ENCODE assay signal across 9 cellular contexts in genomic region chr17:6910987-6911603, GRCh38.
DNase-seq lines count a peak whose midpoint lies in the region; ATAC-seq, FAIRE-seq and TF ChIP-seq lines count a peak whose summit lies in the region.
"Had no signal": no experiment of that assay in that cellular context is flagged by ENCODE, and none has a peak within 500 bp of the region (broad histone marks: within the 10 kb centered on the region; RNA-seq: fewer than 3 reads in every experiment).

No MANE protein-coding gene starts in this region.

- H3K36me3 Mint-ChIP-seq in endothelial cell (ENCODE audit: low read depth, unreplicated experiment): peaks cover 18% of the 10 kb centered on the region
- H3K36me3 Mint-ChIP-seq in activated T-helper 2 cell treated with anti-CD3 and anti-CD28 coated beads, Interferon-gamma antibody, Interleukin-2, Interleukin-4, amounts not matched to agents 10 μg/mL and 5 μg/mL and 100 μg/mL, durations not matched to agents 14 hours and 24 hours and 36 hours (ENCODE audit: low read depth): no peaks in the 10 kb centered on the region
- H3K36me3 Mint-ChIP-seq: activated naive CD8-positive, alpha-beta T cell treated with anti-CD3 and anti-CD28 coated beads, Interleukin-2, amount 10 ng/mL, durations not matched to agents 7 days and 5 days had no signal

- in situ Hi-C loops in GM13977 (cut with MboI; ENCODE audit: low pct_unique_long_range_greater_than_20kb, low sequenced_read_pairs, unreplicated experiment): loop anchor here (5.0 to 25.0 kb wide), 2 partner anchors 96 to 226 kb away; no protein-coding TSS in a partner anchor

- no peak overlapping the region for H3K27ac Mint-ChIP-seq in endothelial cell (ENCODE audit: unreplicated experiment)
- no peak overlapping the region for H3K27ac Mint-ChIP-seq in activated T-helper 2 cell treated with anti-CD3 and anti-CD28 coated beads, Interferon-gamma antibody, Interleukin-2, Interleukin-4, amounts not matched to agents 10 μg/mL and 5 μg/mL and 100 μg/mL, durations not matched to agents 14 hours and 24 hours and 36 hours
- H3K27ac Mint-ChIP-seq: activated naive CD8-positive, alpha-beta T cell treated with anti-CD3 and anti-CD28 coated beads, Interleukin-2, amount 10 ng/mL, durations not matched to agents 7 days and 5 days had no signal

- intact Hi-C loops in activated T-helper 2 cell treated with anti-CD3 and anti-CD28 coated beads, Interferon-gamma antibody, Interleukin-2, Interleukin-4, amounts not matched to agents 10 μg/mL and 5 μg/mL and 100 μg/mL, durations not matched to agents 14 hours and 24 hours and 36 hours (cut with micrococcal nuclease): loop anchor here (5.0 kb wide), 1 partner anchor 226 kb away; no protein-coding TSS in a partner anchor

- peaks cover 22% of the 10 kb centered on the region for H3K4me1 Mint-ChIP-seq in endothelial cell (ENCODE audit: unreplicated experiment)
- H3K4me1 Mint-ChIP-seq in activated T-helper 2 cell treated with anti-CD3 and anti-CD28 coated beads, Interferon-gamma antibody, Interleukin-2, Interleukin-4, amounts not matched to agents 10 μg/mL and 5 μg/mL and 100 μg/mL, durations not matched to agents 14 hours and 24 hours and 36 hours (ENCODE audit: low read depth): peaks cover 30% of the 10 kb centered on the region

- H3K4me3 ChIP-seq in OCI-LY3 (ENCODE audit: low read length): no peak overlapping the region

- no peaks in the 10 kb centered on the region for H3K36me3 ChIP-seq in OCI-LY3 (replicated peaks; ENCODE audit: low read depth, low read length)

- TF ChIP-seq CTCF in GM13977 (IDR thresholded peaks at IDR 0.05; ENCODE audit: extremely low read depth, insufficient read depth, missing control alignments) (peak; percentile 60), OCI-LY3 (IDR thresholded peaks at IDR 0.05; ENCODE audit: low read depth, low read length) (peak; percentile 71), endothelial cell (IDR thresholded peaks at IDR 0.05; ENCODE audit: unreplicated experiment) (peak; percentile 78)

- H3K9me3 Mint-ChIP-seq in endothelial cell (ENCODE audit: unreplicated experiment): no peaks in the 10 kb centered on the region
- H3K9me3 Mint-ChIP-seq in activated T-helper 2 cell treated with anti-CD3 and anti-CD28 coated beads, Interferon-gamma antibody, Interleukin-2, Interleukin-4, amounts not matched to agents 10 μg/mL and 5 μg/mL and 100 μg/mL, durations not matched to agents 14 hours and 24 hours and 36 hours: no peaks in the 10 kb centered on the region
- H3K9me3 Mint-ChIP-seq: activated naive CD8-positive, alpha-beta T cell treated with anti-CD3 and anti-CD28 coated beads, Interleukin-2, amount 10 ng/mL, durations not matched to agents 7 days and 5 days had no signal

- no peak overlapping the region for H3K4me2 ChIP-seq in OCI-LY3 (ENCODE audit: low read length)

- no peaks in the 10 kb centered on the region for H3K79me2 ChIP-seq in OCI-LY3 (ENCODE audit: low read length)

- H3K4me1 ChIP-seq in OCI-LY3 (ENCODE audit: low read length): peaks cover 30% of the 10 kb centered on the region

- H3K4me3 Mint-ChIP-seq in endothelial cell (ENCODE audit: unreplicated experiment): no peak overlapping the region
- H3K4me3 Mint-ChIP-seq in activated T-helper 2 cell treated with anti-CD3 and anti-CD28 coated beads, Interferon-gamma antibody, Interleukin-2, Interleukin-4, amounts not matched to agents 10 μg/mL and 5 μg/mL and 100 μg/mL, durations not matched to agents 14 hours and 24 hours and 36 hours (ENCODE audit: low read depth): no peak overlapping the region
- H3K4me3 Mint-ChIP-seq: activated naive CD8-positive, alpha-beta T cell treated with anti-CD3 and anti-CD28 coated beads, Interleukin-2, amount 10 ng/mL, durations not matched to agents 7 days and 5 days had no signal

- no peak overlapping the region for H3K9ac ChIP-seq in OCI-LY3 (ENCODE audit: low read length)

- H4K20me1 ChIP-seq in OCI-LY3 (ENCODE audit: insufficient read depth, low read length): no peaks in the 10 kb centered on the region

- ATAC-seq in HG02610 (IDR thresholded peaks at IDR 0.05; ENCODE audit: unreplicated experiment) (no peak), HG02981 (IDR thresholded peaks at IDR 0.05; ENCODE audit: unreplicated experiment) (no peak)

- H3K9me3 ChIP-seq in OCI-LY3 (ENCODE audit: insufficient read depth, low read length): no peaks in the 10 kb centered on the region

- DNase-seq in GM13977 (ENCODE audit: low spot score): peak; percentile 48
- DNase-seq in endothelial cell (ENCODE audit: low spot score): no peak
- peak; percentile 52 for DNase-seq in pons (ENCODE audit: low spot score)
- no peak for DNase-seq in activated T-helper 2 cell treated with anti-CD3 and anti-CD28 coated beads, Interferon-gamma antibody, Interleukin-2, Interleukin-4, amounts not matched to agents 10 μg/mL and 5 μg/mL and 100 μg/mL, durations not matched to agents 14 hours and 24 hours and 36 hours (ENCODE audit: low spot score)
- DNase-seq: activated naive CD8-positive, alpha-beta T cell treated with anti-CD3 and anti-CD28 coated beads, Interleukin-2, amount 10 ng/mL, durations not matched to agents 7 days and 5 days had no signal

- no peak overlapping the region for H3K27ac ChIP-seq in OCI-LY3 (ENCODE audit: low read length)

- no peak overlapping the region for H2AFZ ChIP-seq in OCI-LY3 (ENCODE audit: low read depth, low read length)

- peak; percentile 92 for FAIRE-seq in A204.1 (lab: Jason Lieb, UNC)

- H3K27me3 Mint-ChIP-seq in endothelial cell (ENCODE audit: unreplicated experiment): no peaks in the 10 kb centered on the region
- peaks cover 21% of the 10 kb centered on the region for H3K27me3 Mint-ChIP-seq in activated T-helper 2 cell treated with anti-CD3 and anti-CD28 coated beads, Interferon-gamma antibody, Interleukin-2, Interleukin-4, amounts not matched to agents 10 μg/mL and 5 μg/mL and 100 μg/mL, durations not matched to agents 14 hours and 24 hours and 36 hours (ENCODE audit: low read depth)

- no peaks in the 10 kb centered on the region for H3K27me3 ChIP-seq in OCI-LY3 (ENCODE audit: low read depth, low read length)

Comparison
In these comparisons a context has a peak if more than half of its experiments do, and no peak if none do; other contexts are left out.
1. DNase-seq: peak in GM13977 (single experiment) and pons (single experiment); none in endothelial cell (single experiment) and activated T-helper 2 cell treated with anti-CD3 and anti-CD28 coated beads, Interferon-gamma antibody, Interleukin-2, Interleukin-4, amounts not matched to agents 10 μg/mL and 5 μg/mL and 100 μg/mL, durations not matched to agents 14 hours and 24 hours and 36 hours (single experiment).
2. Peak in every context shown above with its lines, with median percentiles within 50 percentile points of each other: CTCF ChIP-seq.